9 cellular contexts compared by ENCODE assay signal in genomic region chr5:77973253-77973609, GRCh38.
DNase-seq lines count a peak whose midpoint lies in the region; ATAC-seq, FAIRE-seq and TF ChIP-seq lines count a peak whose summit lies in the region.
"Had no signal": no experiment of that assay in that cellular context is flagged by ENCODE, and none has a peak within 500 bp of the region (broad histone marks: within the 10 kb centered on the region; RNA-seq: fewer than 3 reads in every experiment).

No MANE protein-coding gene starts in this region.

- H3K56ac ChIP-seq in H1 (replicated peaks; ENCODE audit: insufficient read length, low read depth, low read length), result no peak overlapping the region

- no peak for TF ChIP-seq CTCF in CD8-positive, alpha-beta T cell (IDR thresholded peaks at IDR 0.05)
- TF ChIP-seq CTCF in MM.1S (IDR thresholded peaks at IDR 0.05; ENCODE audit: low read length) (no peak), H1 (IDR thresholded peaks at IDR 0.05; ENCODE audit: control extremely low read depth in 1 of 3, insufficient read depth in 1 of 3, low read depth in 1 of 3, low read length in 3 of 3) (peak; percentile 24 to 36 (median 35); a peak in 3 of 4 replicates), nephron (IDR thresholded peaks at IDR 0.05; ENCODE audit: unreplicated experiment in 3 of 3) (no peak)

- 7% methylated on average over 19 of the region's 19 CpGs; no CpG with 5 or more reads in 1 of the 2 experiments for WGBS in H1 (ENCODE audit: extremely low coverage in 1 of 2, insufficient coverage in 1 of 2, insufficient read length in 1 of 2, insufficient replicate concordance in 2 of 2, low coverage in 1 of 2, low lambda C conversion rate in 2 of 2, missing lambda C conversion rate in 1 of 2), 2 experiments

- no peak overlapping the region for H4K8ac ChIP-seq in H1 (ENCODE audit: extremely low read depth, insufficient read depth, low read length)

- ATAC-seq in CD8-positive, alpha-beta T cell, result no peak
- ATAC-seq in HG03457 (IDR thresholded peaks at IDR 0.05; ENCODE audit: unreplicated experiment) (no peak), GM19351 (IDR thresholded peaks at IDR 0.05; ENCODE audit: unreplicated experiment) (no peak)

- POLR2A ChIA-PET in CD8-positive, alpha-beta T cell (lab: Charles Lee), result no interaction called here
- POLR2A ChIA-PET in H1 (lab: Charles Lee; ENCODE audit: partially characterized antibody), result no interaction called here

- no peak overlapping the region for H3K9ac ChIP-seq in MM.1S (ENCODE audit: low read length)
- H3K9ac ChIP-seq in H1 (replicated peaks in 1 of 4; ENCODE audit: extremely low read depth in 1 of 4, low read depth in 3 of 4, low read length in 3 of 4), result no peak overlapping the region

- peaks cover 14% of the 10 kb centered on the region for H3K4me1 Mint-ChIP-seq in CD8-positive, alpha-beta T cell (ENCODE audit: low read depth)
- peaks cover 12% of the 10 kb centered on the region for H3K4me1 Mint-ChIP-seq in nephron

- no peak overlapping the region for H3K18ac ChIP-seq in H1 (ENCODE audit: extremely low read depth, low read length)

- H3K14ac ChIP-seq in H1 (ENCODE audit: insufficient read length), result no peak overlapping the region

- no peak overlapping the region for H2BK5ac ChIP-seq in H1 (ENCODE audit: low read depth, low read length)

- no peak overlapping the region for H2AK5ac ChIP-seq in H1 (ENCODE audit: low read depth, low read length)

- no peak overlapping the region for H3K27ac ChIP-seq in CD8-positive, alpha-beta T cell (ENCODE audit: low read depth, low read length)
- H3K27ac ChIP-seq in MM.1S (ENCODE audit: low read length), result no peak overlapping the region
- H3K27ac ChIP-seq in H1 (ENCODE audit: low read depth, low read length), result no peak overlapping the region

- no peak overlapping the region for H2BK120ac ChIP-seq in H1 (replicated peaks; ENCODE audit: low read depth, low read length)

- intact Hi-C loops in CD8-positive, alpha-beta T cell (cut with DNase I, micrococcal nuclease), result no loop called here

- H3K36me3 ChIP-seq in CD8-positive, alpha-beta T cell (ENCODE audit: insufficient read depth, low read length), result no peaks in the 10 kb centered on the region
- H3K36me3 ChIP-seq in MM.1S (replicated peaks; ENCODE audit: insufficient read depth, low read length), result no peaks in the 10 kb centered on the region
- H3K36me3 ChIP-seq in H1 (ENCODE audit: control insufficient read depth in 2 of 4, insufficient read depth in 4 of 4, low read length in 3 of 4), result no peaks in the 10 kb centered on the region

- H2BK15ac ChIP-seq in H1 (ENCODE audit: low read length), result no peak overlapping the region

- H3K4ac ChIP-seq in H1 (replicated peaks; ENCODE audit: insufficient read length, low read depth, low read length), result no peak overlapping the region

- H2AFZ ChIP-seq in MM.1S (ENCODE audit: low read length) (no peak overlapping the region), H1 (ENCODE audit: low read length) (no peak overlapping the region)

- H3K23ac ChIP-seq in H1 (ENCODE audit: insufficient read length), result no peak overlapping the region

- peak; percentile 19 to 53; a peak in 3 of 4 replicates for TF ChIP-seq RAD21 in H1 (IDR thresholded peaks at IDR 0.05 in 1 of 2, conservative IDR thresholded peaks at IDR 0.05 in 1 of 2; ENCODE audit: low read depth in 2 of 2, low read length in 2 of 2)

- no peak for DNase-seq in CD8-positive, alpha-beta T cell
- DNase-seq in MM.1S, result no peak
- no peak for DNase-seq in H1 (ENCODE audit: low read depth in 1 of 2, low spot score in 2 of 2)
- DNase-seq in AG20443 (ENCODE audit: low spot score), result no peak
- DNase-seq in NOMO-1 (lab: John Stamatoyannopoulos, UW; ENCODE audit: unreplicated experiment in 2 of 2), result no peak
- DNase-seq: NCI-H2029 had no signal

- H3K9me3 ChIP-seq in CD8-positive, alpha-beta T cell (ENCODE audit: low read length), result no peaks in the 10 kb centered on the region
- H3K9me3 ChIP-seq in MM.1S (replicated peaks; ENCODE audit: insufficient read depth, low read length) (no peaks in the 10 kb centered on the region), H1 (ENCODE audit: insufficient read depth in 2 of 2, low read depth in 1 of 2, low read length in 1 of 2) (no peaks in the 10 kb centered on the region)

- H3K4me3 ChIP-seq in CD8-positive, alpha-beta T cell (ENCODE audit: low read depth, low read length), result peak overlapping the region; percentile 43
- no peak overlapping the region for H3K4me3 ChIP-seq in MM.1S (ENCODE audit: low read length)
- peak overlapping the region; percentile 9 to 54 (median 41); a peak in 7 of 8 replicates for H3K4me3 ChIP-seq in H1 (ENCODE audit: extremely low read depth in 1 of 4, insufficient read depth in 2 of 4, low read depth in 3 of 4, low read length in 4 of 4)

- no peaks in the 10 kb centered on the region for H3K9me2 ChIP-seq in MM.1S (replicated peaks; ENCODE audit: insufficient read depth, low read length)

- H3K4me2 ChIP-seq in MM.1S (ENCODE audit: low read depth, low read length) (peak overlapping the region; percentile 24; the same call in 1 of the 2 replicates), H1 (ENCODE audit: insufficient read depth in 1 of 2, low read depth in 2 of 2, low read length in 2 of 2) (peak overlapping the region; percentile 62 to 64)

- H3K79me1 ChIP-seq in H1 (ENCODE audit: low read depth, low read length), result no peaks in the 10 kb centered on the region

- peaks cover 15% of the 10 kb centered on the region for H3K27me3 ChIP-seq in CD8-positive, alpha-beta T cell (ENCODE audit: insufficient read depth, low read length)
- no peaks in the 10 kb centered on the region for H3K27me3 ChIP-seq in MM.1S (replicated peaks; ENCODE audit: insufficient read depth, low read length)
- peaks cover 35 to 69% (median 54%) of the 10 kb centered on the region in 4 experiments for H3K27me3 ChIP-seq in H1 (replicated peaks in 1 of 4; ENCODE audit: control insufficient read depth in 3 of 4, extremely low read depth in 1 of 4, insufficient read depth in 3 of 4, low read length in 3 of 4)

- TF ChIP-seq POLR2A in H1 (IDR thresholded peaks at IDR 0.05; ENCODE audit: control extremely low read depth in 1 of 2, low read depth in 2 of 2, low read length in 2 of 2), result no peak

- peaks cover 2% of the 10 kb centered on the region for H3K36me3 Mint-ChIP-seq in CD8-positive, alpha-beta T cell
- H3K36me3 Mint-ChIP-seq in nephron (ENCODE audit: low read depth), result no peaks in the 10 kb centered on the region

- H3K27me3 Mint-ChIP-seq in CD8-positive, alpha-beta T cell (ENCODE audit: low read depth), result peaks cover 68% of the 10 kb centered on the region
- H3K27me3 Mint-ChIP-seq in nephron (ENCODE audit: low read depth), result peaks cover 95% of the 10 kb centered on the region

- peaks cover 18% of the 10 kb centered on the region for H3K4me1 ChIP-seq in CD8-positive, alpha-beta T cell (ENCODE audit: insufficient read depth, low read length)
- H3K4me1 ChIP-seq in MM.1S (ENCODE audit: low read length) (no peaks in the 10 kb centered on the region), H1 (replicated peaks in 1 of 4; ENCODE audit: control insufficient read depth in 3 of 4, insufficient read depth in 4 of 4, low read length in 3 of 4) (peaks cover 4 to 12% (median 6%) of the 10 kb centered on the region in 4 experiments)

- H4K20me1 ChIP-seq in MM.1S (ENCODE audit: insufficient read depth, low read length) (no peaks in the 10 kb centered on the region), H1 (replicated peaks in 1 of 2; ENCODE audit: control insufficient read depth in 1 of 2, insufficient read depth in 2 of 2, low read length in 2 of 2) (peaks cover 2 to 7% of the 10 kb centered on the region in 2 experiments)

- no peak overlapping the region for H2BK20ac ChIP-seq in H1 (ENCODE audit: low read length)

- H4K5ac ChIP-seq in H1 (ENCODE audit: insufficient read length, low read depth, low read length), result no peak overlapping the region

- no peak for FAIRE-seq in H1 (lab: Jason Lieb, UNC)

- H3K9me3 Mint-ChIP-seq in CD8-positive, alpha-beta T cell, result peaks cover 2% of the 10 kb centered on the region
- peaks cover 2% of the 10 kb centered on the region for H3K9me3 Mint-ChIP-seq in nephron

- H2BK12ac ChIP-seq in H1 (ENCODE audit: low read depth, low read length), result no peak overlapping the region

- H3K4me3 Mint-ChIP-seq in CD8-positive, alpha-beta T cell, result peak overlapping the region; percentile 73
- peak overlapping the region; percentile 75 to 77 (median 77) for H3K4me3 Mint-ChIP-seq in nephron

- TF ChIP-seq EP300 in H1 (IDR thresholded peaks at IDR 0.05; ENCODE audit: borderline replicate concordance in 1 of 2, low read depth in 2 of 2, low read length in 2 of 2), result no peak

- H3F3A ChIP-seq in MM.1S (ENCODE audit: insufficient read depth, low read length), result no peaks in the 10 kb centered on the region

- H3K27ac Mint-ChIP-seq in CD8-positive, alpha-beta T cell, result no peak overlapping the region
- no peak overlapping the region for H3K27ac Mint-ChIP-seq in nephron

- CTCF ChIA-PET in CD8-positive, alpha-beta T cell (lab: Charles Lee), result no interaction called here
- CTCF ChIA-PET in H1 (lab: Charles Lee; ENCODE audit: partially characterized antibody), result interaction anchor here (0.5 to 1.9 kb wide), 4 partner anchors 9 to 71 kb away, joined by 3 to 5 read pairs (median 4); no protein-coding TSS in a partner anchor

- H3K79me2 ChIP-seq in MM.1S (ENCODE audit: low read length), result no peaks in the 10 kb centered on the region
- no peaks in the 10 kb centered on the region for H3K79me2 ChIP-seq in H1 (ENCODE audit: control insufficient read depth in 1 of 2, insufficient read depth in 2 of 2, low read length in 2 of 2)

- no peak overlapping the region for H4K91ac ChIP-seq in H1 (replicated peaks; ENCODE audit: insufficient read length, low read length)

- H3K23me2 ChIP-seq in H1 (ENCODE audit: low read depth, low read length), result no peaks in the 10 kb centered on the region; the same call in none of the 2 replicates

TF ChIP-seq in H1, 55 proteins besides CTCF, POLR2A, EP300 and RAD21:
- TF ChIP-seq SIN3A (conservative IDR thresholded peaks at IDR 0.05 in 1 of 2, IDR thresholded peaks at IDR 0.05 in 1 of 2; ENCODE audit: low read depth in 1 of 2, low read length in 2 of 2) (0 out of 4 replicates have a peak, but pooled peaks of 1 of the 2 experiments have one; percentile 33), RNF2 (IDR thresholded peaks at IDR 0.05; ENCODE audit: borderline replicate concordance, low read depth, low read length, missing control alignments, poor library complexity, severe bottlenecking) (peak; percentile 64), YY1 (IDR thresholded peaks at IDR 0.05; ENCODE audit: low read depth, low read length) (peak; percentile 79), ZNF274 (IDR thresholded peaks at IDR 0.05; ENCODE audit: borderline replicate concordance, extremely low read depth, low read length) (no peak), MAX (IDR thresholded peaks at IDR 0.05) (peak; percentile 21; the same call in 1 of the 2 replicates)

Comparison
In these comparisons a context has a peak if more than half of its experiments do, and no peak if none do; other contexts are left out.
1. CTCF ChIP-seq: peak in H1 (3 of 3); none in CD8-positive, alpha-beta T cell (single experiment), MM.1S (single experiment) and nephron (0 of 3).